8 cellular contexts compared by ENCODE assay signal in genomic region chr10:16809074-16809718, GRCh38. TPM values are rescaled to one million over a fixed set of nuclear protein-coding genes. Genes with fewer than 3 reads are reported as not detected.
DNase-seq lines count a peak whose midpoint lies in the region; ATAC-seq and TF ChIP-seq lines count a peak whose summit lies in the region.

No MANE protein-coding gene starts in this region.

- H3K4me1 ChIP-seq in right atrium auricular region = peaks cover 0 to 15% of the 10 kb centered on the region in 2 donors

- no peak overlapping the region for H3K27ac ChIP-seq in right atrium auricular region

- no peaks in the 10 kb centered on the region for H3K27me3 ChIP-seq in BJ (ENCODE audit: control insufficient read depth, insufficient read depth, low read length)
- no peaks in the 10 kb centered on the region for H3K27me3 ChIP-seq in right atrium auricular region

- POLR2A ChIA-PET in BJ (lab: Charles Lee) = no interaction called here

- CTCF ChIA-PET in BJ (lab: Yijun Ruan, JAX) = interaction anchor here (0.6 to 1.3 kb wide), 2 partner anchors 910 to 1511 kb away, joined by 3 read pairs; no protein-coding TSS in a partner anchor

- DNase-seq in BJ (ENCODE audit: low read depth) (no peak), RKO (ENCODE audit: low spot score) (peak; percentile 58), right atrium auricular region (ENCODE audit: low spot score) (no peak), NCI-H187 (lab: John Stamatoyannopoulos, UW) (no peak)
- peak; percentile 60 for DNase-seq in activated naive CD4-positive, alpha-beta T cell treated with anti-CD3 and anti-CD28 coated beads, Interleukin-2, amount 50 U/mL, for 16 hours
- DNase-seq in stimulated activated CD4-positive, alpha-beta T cell treated with anti-CD3 and anti-CD28 coated beads, Interleukin-2, amount 100 ng/mL, for 24 hours = peak; percentile 65 to 70

- H3K4me3 ChIP-seq in BJ (ENCODE audit: low read depth, low read length) (no peak overlapping the region), right atrium auricular region (no peak overlapping the region)

- H3K36me3 ChIP-seq in BJ (ENCODE audit: control insufficient read depth, insufficient read depth, low read length) (peaks cover 2% of the 10 kb centered on the region; the same call in 1 of the 2 replicates), right atrium auricular region (no peaks in the 10 kb centered on the region)

- TF ChIP-seq CTCF in BJ (IDR thresholded peaks at IDR 0.05; ENCODE audit: insufficient read depth, low read depth, low read length) (peak; percentile 53), right atrium auricular region (IDR thresholded peaks at IDR 0.05) (peak; percentile 35 to 62)

- ATAC-seq in GM18868 (IDR thresholded peaks at IDR 0.05; ENCODE audit: unreplicated experiment) (peak; percentile 92), HG03045 (IDR thresholded peaks at IDR 0.05; ENCODE audit: unreplicated experiment) (peak; percentile 58)

- no peaks in the 10 kb centered on the region for H3K9me3 ChIP-seq in right atrium auricular region

RNA-seq across cellular contexts. Expression of gene RSU1, which starts 8.0 kb away (rescaled TPM):
- 277 and 339 TPM in 2 replicates for polyA plus RNA-seq in BJ (2011; rRNA removed)
- polyA minus RNA-seq in BJ (2011; rRNA and poly(A)+ RNA removed) = 90.5 and 128 TPM in 2 replicates
- 10 to 100 TPM; 40.3 to 45.4 TPM for total RNA-seq in right atrium auricular region

Comparison
In these comparisons a context has a peak if more than half of its experiments do, and no peak if none do; other contexts are left out.
1. DNase-seq: peak in RKO (single experiment), activated naive CD4-positive, alpha-beta T cell treated with anti-CD3 and anti-CD28 coated beads, Interleukin-2, amount 50 U/mL, for 16 hours (single experiment) and stimulated activated CD4-positive, alpha-beta T cell treated with anti-CD3 and anti-CD28 coated beads, Interleukin-2, amount 100 ng/mL, for 24 hours (2 of 2); none in BJ (single experiment), right atrium auricular region (single experiment) and NCI-H187 (0 of 2).